In the genomic region with DNA sequence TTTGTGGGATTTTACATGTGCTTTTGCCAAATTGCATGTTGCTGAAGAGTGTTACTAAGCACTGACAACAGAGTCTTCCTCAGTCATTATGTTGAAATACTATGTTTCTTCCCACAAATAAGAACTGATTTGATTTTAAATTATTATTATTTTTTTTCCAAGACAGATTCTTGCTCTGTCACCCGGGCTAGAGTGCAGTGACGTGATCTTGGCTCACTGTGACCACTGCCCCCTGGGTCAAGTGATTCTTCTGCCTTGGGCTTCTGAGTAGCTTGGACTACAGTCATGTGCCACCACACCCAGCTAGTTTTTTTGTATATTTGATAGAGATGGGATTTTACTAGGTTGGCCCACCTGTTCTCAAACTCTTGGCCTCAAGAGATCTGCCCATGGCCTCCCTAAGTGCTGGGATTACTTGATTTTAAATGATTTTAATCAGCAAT, we compare ENCODE assay signal across 19 cellular contexts. TPM values are rescaled to one million over a fixed set of nuclear protein-coding genes. Genes with fewer than 3 reads are reported as not detected.
DNase-seq lines count a peak whose midpoint lies in the region; ATAC-seq, FAIRE-seq and TF ChIP-seq lines count a peak whose summit lies in the region.
"Had no signal": no experiment of that assay in that cellular context is flagged by ENCODE, and none has a peak within 500 bp of the region (broad histone marks: within the 10 kb centered on the region; RNA-seq: fewer than 3 reads in every experiment).

No MANE protein-coding gene starts in this region.

- peak overlapping the region in 1 of 2 experiments; percentile 90 for H2BK12ac ChIP-seq in mesenchymal stem cell (ENCODE audit: low read length in 2 of 2)

- no peaks in the 10 kb centered on the region for H3K27me3 Mint-ChIP-seq in activated CD4-positive, alpha-beta memory T cell treated with anti-CD3 and anti-CD28 coated beads, Interleukin-2, amount 10 ng/mL, durations not matched to agents 7 days and 5 days
- H3K27me3 Mint-ChIP-seq: activated CD8-positive, alpha-beta memory T cell treated with anti-CD3 and anti-CD28 coated beads, Interleukin-2, amount 10 ng/mL, durations not matched to agents 7 days and 5 days; memory B cell had no signal

- WGBS in right lobe of liver (ENCODE audit: insufficient coverage, low coverage, low lambda C conversion rate, missing lambda C conversion rate), result 72% methylated on average over 2 of the region's 2 CpGs
- WGBS in HepG2 (ENCODE audit: low lambda C conversion rate), result 96% methylated on average over 2 of the region's 2 CpGs
- WGBS in K562 (ENCODE audit: insufficient coverage, low coverage, missing lambda C conversion rate), result 54% methylated on average over 2 of the region's 2 CpGs
- WGBS in mesenchymal stem cell, result 34% methylated on average over 2 of the region's 2 CpGs

- H3K4me1 ChIP-seq in right lobe of liver (peaks cover 0 to 20% (median 8%) of the 10 kb centered on the region in 4 donors), HepG2 (ENCODE audit: insufficient read depth, low read length) (no peaks in the 10 kb centered on the region), K562 (replicated peaks in 1 of 2; ENCODE audit: control insufficient read depth in 2 of 2, insufficient read depth in 2 of 2, low read length in 2 of 2) (peaks cover 8 to 30% of the 10 kb centered on the region in 2 experiments; a peak in 4 of 5 replicates), mesenchymal stem cell (ENCODE audit: control insufficient read depth, insufficient read depth, low read depth, low read length) (no peaks in the 10 kb centered on the region)
- H3K4me1 ChIP-seq: Caco-2, foreskin keratinocyte had no signal

- peaks cover 9% of the 10 kb centered on the region for H3K4me1 Mint-ChIP-seq in activated CD4-positive, alpha-beta memory T cell treated with anti-CD3 and anti-CD28 coated beads, Interleukin-2, amount 10 ng/mL, durations not matched to agents 7 days and 5 days
- H3K4me1 Mint-ChIP-seq: nephron had no signal

- no peak overlapping the region for H2BK5ac ChIP-seq in mesenchymal stem cell (ENCODE audit: low read depth, low read length, poor library complexity, severe bottlenecking)

- BruUV-seq in HepG2 (replicated peaks; lab: Mats Ljungman, UMichigan) (no TSS peak), K562 (replicated peaks; lab: Mats Ljungman, UMichigan) (no TSS peak)

- H3K27ac Mint-ChIP-seq in activated CD4-positive, alpha-beta memory T cell treated with anti-CD3 and anti-CD28 coated beads, Interleukin-2, amount 10 ng/mL, durations not matched to agents 7 days and 5 days, result no peak overlapping the region
- H3K27ac Mint-ChIP-seq: activated CD8-positive, alpha-beta memory T cell treated with anti-CD3 and anti-CD28 coated beads, Interleukin-2, amount 10 ng/mL, durations not matched to agents 7 days and 5 days; memory B cell; nephron had no signal

- POLR2A ChIA-PET in HepG2 (lab: Yijun Ruan, JAX), result no interaction called here
- POLR2A ChIA-PET in K562 (lab: Yijun Ruan, JAX), result interaction anchor here (0.7 to 0.8 kb wide), 2 partner anchors 9 to 23 kb away, joined by 3 to 5 read pairs; no protein-coding TSS in a partner anchor
- POLR2A ChIA-PET in activated CD4-positive, alpha-beta memory T cell treated with anti-CD3 and anti-CD28 coated beads, Interleukin-2, amount 10 ng/mL, durations not matched to agents 7 days and 5 days (lab: Charles Lee), result no interaction called here

- peak overlapping the region in 1 of 2 experiments; percentile 17 for H3K4ac ChIP-seq in mesenchymal stem cell (ENCODE audit: low read depth in 1 of 2, low read length in 2 of 2)

- H4K20me1 ChIP-seq in HepG2 (ENCODE audit: insufficient read depth, low read length), result no peaks in the 10 kb centered on the region
- H4K20me1 ChIP-seq in K562 (replicated peaks; ENCODE audit: control insufficient read depth, insufficient read depth, low read length), result no peaks in the 10 kb centered on the region; the same call in 1 of the 2 replicates

- H3K36me3 ChIP-seq in right lobe of liver, result no peaks in the 10 kb centered on the region
- H3K36me3 ChIP-seq in HepG2 (replicated peaks in 1 of 2; ENCODE audit: control insufficient read depth in 1 of 2, insufficient read depth in 2 of 2, low read length in 2 of 2), result peaks cover 3 to 27% of the 10 kb centered on the region in 2 experiments
- peaks cover 54% of the 10 kb centered on the region; the same call in 2 of the 3 replicates for H3K36me3 ChIP-seq in K562 (ENCODE audit: control insufficient read depth, insufficient read depth, low read length)
- H3K36me3 ChIP-seq in mesenchymal stem cell (ENCODE audit: control insufficient read depth in 1 of 2, insufficient read depth in 2 of 2, low read depth in 1 of 2, low read length in 2 of 2), result peaks cover 9 to 15% of the 10 kb centered on the region in 2 experiments

- in situ Hi-C loops in HepG2 (cut with HindIII; ENCODE audit: extremely low pct_ligation_motif_present, low pct_unique_long_range_greater_than_20kb), result no loop called here
- in situ Hi-C loops in K562 (cut with MboI), result no loop called here
- in situ Hi-C loops in GM13976 (cut with MboI; ENCODE audit: low sequenced_read_pairs, unreplicated experiment), result no loop called here

- H2BK120ac ChIP-seq in mesenchymal stem cell (ENCODE audit: low read depth, low read length), result peak overlapping the region; percentile 83

- H3K14ac ChIP-seq in mesenchymal stem cell (ENCODE audit: low read length in 2 of 2), result no peak overlapping the region

- H2BK15ac ChIP-seq in mesenchymal stem cell (ENCODE audit: low read depth, poor library complexity, severe bottlenecking), result no peak overlapping the region

- peaks cover 18% of the 10 kb centered on the region for H3K36me3 Mint-ChIP-seq in activated CD4-positive, alpha-beta memory T cell treated with anti-CD3 and anti-CD28 coated beads, Interleukin-2, amount 10 ng/mL, durations not matched to agents 7 days and 5 days (ENCODE audit: low read depth)

- CTCF ChIA-PET in HepG2 (lab: Yijun Ruan, JAX; ENCODE audit: low intra/inter-chr PET ratio, low total read pairs) (no interaction called here), K562 (lab: Yijun Ruan, JAX; ENCODE audit: low intra/inter-chr PET ratio) (no interaction called here)
- CTCF ChIA-PET in activated CD4-positive, alpha-beta memory T cell treated with anti-CD3 and anti-CD28 coated beads, Interleukin-2, amount 10 ng/mL, durations not matched to agents 7 days and 5 days (lab: Charles Lee), result interaction anchor here (1.0 kb wide), 1 partner anchor 9 kb away, joined by 3 read pairs; no protein-coding TSS in a partner anchor

- peaks cover 15% of the 10 kb centered on the region for H3K79me1 ChIP-seq in mesenchymal stem cell (replicated peaks; ENCODE audit: low read length, poor library complexity, severe bottlenecking)

- H4K91ac ChIP-seq in mesenchymal stem cell (ENCODE audit: low read length), result no peak overlapping the region

- no peak overlapping the region for H3K4me3 ChIP-seq in right lobe of liver
- H3K4me3 ChIP-seq in HepG2 (replicated peaks in 1 of 3; ENCODE audit: insufficient read depth in 1 of 3, low read depth in 2 of 3, low read length in 3 of 3), result no peak overlapping the region
- no peak overlapping the region for H3K4me3 ChIP-seq in K562
- peak overlapping the region in 1 of 2 experiments; percentile 46 for H3K4me3 ChIP-seq in mesenchymal stem cell (ENCODE audit: insufficient read depth in 1 of 2, low read depth in 1 of 2, low read length in 2 of 2)
- H3K4me3 ChIP-seq: A549, testis had no signal

- H3K23ac ChIP-seq in mesenchymal stem cell (ENCODE audit: low read length in 2 of 2), result no peak overlapping the region

- H3K9ac ChIP-seq in HepG2 (ENCODE audit: insufficient read depth, low read depth, low read length), result no peak overlapping the region
- H3K9ac ChIP-seq in K562 (ENCODE audit: insufficient read depth in 1 of 2, low read depth in 2 of 2, low read length in 2 of 2), result no peak overlapping the region
- H3K9ac ChIP-seq in mesenchymal stem cell (ENCODE audit: low read length), result peak overlapping the region; percentile 83

- H3K4me2 ChIP-seq in HepG2 (ENCODE audit: low read depth, low read length) (no peak overlapping the region), K562 (ENCODE audit: insufficient read depth, low read length) (no peak overlapping the region), mesenchymal stem cell (ENCODE audit: low read length, poor library complexity, severe bottlenecking) (no peak overlapping the region)
- H3K4me2 ChIP-seq: A549 had no signal

- H3K18ac ChIP-seq in mesenchymal stem cell (ENCODE audit: low read depth in 1 of 2, low read length in 2 of 2), result peak overlapping the region in 1 of 2 experiments; percentile 66

- TF ChIP-seq POLR2A in right lobe of liver (IDR thresholded peaks at IDR 0.05) (no peak), HepG2 (IDR thresholded peaks at IDR 0.05; ENCODE audit: insufficient read depth in 1 of 2, low read depth in 2 of 2, low read length in 2 of 2) (no peak), K562 (conservative IDR thresholded peaks at IDR 0.05) (no peak)

- H3K4me3 Mint-ChIP-seq in activated CD4-positive, alpha-beta memory T cell treated with anti-CD3 and anti-CD28 coated beads, Interleukin-2, amount 10 ng/mL, durations not matched to agents 7 days and 5 days, result no peak overlapping the region
- H3K4me3 Mint-ChIP-seq: activated CD8-positive, alpha-beta memory T cell treated with anti-CD3 and anti-CD28 coated beads, Interleukin-2, amount 10 ng/mL, durations not matched to agents 7 days and 5 days; memory B cell; nephron had no signal

- H3K27ac ChIP-seq in right lobe of liver, result peak overlapping the region in 1 of 3 donors; percentile 10
- H3K27ac ChIP-seq in HepG2 (ENCODE audit: extremely low read length, insufficient read depth, low read length), result no peak overlapping the region
- peak overlapping the region; percentile 20; the same call in 1 of the 3 replicates for H3K27ac ChIP-seq in K562 (ENCODE audit: extremely low read depth, low read depth, low read length)
- no peak overlapping the region for H3K27ac ChIP-seq in mesenchymal stem cell (ENCODE audit: low read length, poor library complexity, severe bottlenecking)
- H3K27ac ChIP-seq: foreskin keratinocyte, testis had no signal

- TF ChIP-seq EP300 in HepG2 (IDR thresholded peaks at IDR 0.05; ENCODE audit: low read depth in 2 of 2, low read length in 2 of 2) (no peak), HepG2 (CRISPR knock-in tag; IDR thresholded peaks at IDR 0.05; ENCODE audit: borderline replicate concordance) (no peak), K562 (IDR thresholded peaks at IDR 0.05; ENCODE audit: low read length) (no peak)

- H3K79me2 ChIP-seq in HepG2 (ENCODE audit: insufficient read depth, low read length) (no peaks in the 10 kb centered on the region), K562 (ENCODE audit: control insufficient read depth, insufficient read depth, low read length) (peaks cover 47% of the 10 kb centered on the region)

- H2AFZ ChIP-seq in HepG2 (ENCODE audit: low read length) (no peak overlapping the region), K562 (ENCODE audit: low read depth, low read length) (no peak overlapping the region), mesenchymal stem cell (ENCODE audit: low read depth, low read length) (no peak overlapping the region)

- H3K9me3 ChIP-seq in right lobe of liver, result no peaks in the 10 kb centered on the region
- H3K9me3 ChIP-seq in HepG2 (ENCODE audit: low read length), result peaks cover 7% of the 10 kb centered on the region; the same call in 1 of the 2 replicates
- no peaks in the 10 kb centered on the region for H3K9me3 ChIP-seq in K562 (replicated peaks; ENCODE audit: control insufficient read depth, insufficient read depth, low read depth, low read length)
- peaks cover 9% of the 10 kb centered on the region for H3K9me3 ChIP-seq in mesenchymal stem cell (ENCODE audit: control insufficient read depth, low read length)
- H3K9me3 ChIP-seq: testis had no signal

- H3K27me3 ChIP-seq in right lobe of liver (no peaks in the 10 kb centered on the region), HepG2 (ENCODE audit: control insufficient read depth in 1 of 2, insufficient read depth in 2 of 2, low read length in 2 of 2) (no peaks in the 10 kb centered on the region), K562 (ENCODE audit: control insufficient read depth in 2 of 2, insufficient read depth in 2 of 2, low read length in 2 of 2) (no peaks in the 10 kb centered on the region), mesenchymal stem cell (ENCODE audit: control insufficient read depth in 1 of 2, insufficient read depth in 1 of 2, low read length in 2 of 2) (no peaks in the 10 kb centered on the region)
- H3K27me3 ChIP-seq: foreskin keratinocyte, testis had no signal

- no peak for DNase-seq in right lobe of liver
- no peak for DNase-seq in HepG2 (ENCODE audit: low spot score)
- DNase-seq in K562 (ENCODE audit: extremely low read depth in 1 of 4, low spot score in 3 of 4), result no peak
- DNase-seq in mesenchymal stem cell, result peak; percentile 61
- DNase-seq in GM13976 (ENCODE audit: low spot score), result no peak
- DNase-seq in activated CD4-positive, alpha-beta memory T cell treated with anti-CD3 and anti-CD28 coated beads, Interleukin-2, amount 10 ng/mL, durations not matched to agents 7 days and 5 days, result no peak
- DNase-seq in dedifferentiated amniotic fluid mesenchymal stem cell (ENCODE audit: extremely low spot score), result no peak
- DNase-seq: activated gamma-delta T cell treated with Interleukin-2 at 50 U/mL for 16 hours, Caco-2, foreskin keratinocyte, NCI-H1436 treated with DMSO at 0.1 percent for 48 hours, NCI-H2227 treated with DMSO at 0.1 percent for 48 hours, SHP77 had no signal

- H3K9me3 Mint-ChIP-seq in activated CD4-positive, alpha-beta memory T cell treated with anti-CD3 and anti-CD28 coated beads, Interleukin-2, amount 10 ng/mL, durations not matched to agents 7 days and 5 days, result peaks cover 10% of the 10 kb centered on the region

- intact Hi-C loops in right lobe of liver (cut with DNase I) (no loop called here), HepG2 (cut with micrococcal nuclease; ENCODE audit: unreplicated experiment) (no loop called here), K562 (cut with micrococcal nuclease) (loop anchor here (5.0 kb wide), 1 partner anchor 105 kb away; no protein-coding TSS in a partner anchor)

- FAIRE-seq in HepG2 (lab: Jason Lieb, UNC) (no peak), K562 (lab: Jason Lieb, UNC) (no peak)
- FAIRE-seq: A549 had no signal

- ATAC-seq in right lobe of liver, result peak in 3 of 4 donors; percentile 13 to 32 (median 17)
- no peak for ATAC-seq in HepG2
- ATAC-seq in K562, result peak; percentile 31; the same call in 2 of the 3 replicates
- no peak for ATAC-seq in GM21786 (IDR thresholded peaks at IDR 0.05; ENCODE audit: unreplicated experiment)
- ATAC-seq: A549; activated CD8-positive, alpha-beta memory T cell treated with anti-CD3 and anti-CD28 coated beads, Interleukin-2, amount 10 ng/mL, durations not matched to agents 7 days and 5 days; foreskin keratinocyte had no signal

- no peaks in the 10 kb centered on the region for H3K9me1 ChIP-seq in K562 (ENCODE audit: control insufficient read depth, insufficient read depth, low read length)

- TF ChIP-seq CTCF in right lobe of liver (IDR thresholded peaks at IDR 0.05), result no peak
- no peak for TF ChIP-seq CTCF in HepG2 (CRISPR knock-in tag; IDR thresholded peaks at IDR 0.05)
- TF ChIP-seq CTCF in K562 (IDR thresholded peaks at IDR 0.05 in 2 of 3, conservative IDR thresholded peaks at IDR 0.05 in 1 of 3; ENCODE audit: insufficient read depth in 2 of 3, low read depth in 1 of 3, low read length in 3 of 3), result no peak
- no peak for TF ChIP-seq CTCF in GM13976 (IDR thresholded peaks at IDR 0.05; ENCODE audit: borderline replicate concordance, control extremely low read depth, extremely low read depth, insufficient read depth, missing control alignments)

- peak overlapping the region; percentile 38 for H2AK5ac ChIP-seq in mesenchymal stem cell (ENCODE audit: low read length, severe bottlenecking)

- TF ChIP-seq RAD21 in HepG2 (CRISPR knock-in tag; IDR thresholded peaks at IDR 0.05), result no peak
- no peak for TF ChIP-seq RAD21 in K562 (CRISPR knock-in tag; conservative IDR thresholded peaks at IDR 0.05 in 1 of 2, IDR thresholded peaks at IDR 0.05 in 1 of 2)

- H4K8ac ChIP-seq in mesenchymal stem cell (ENCODE audit: low read length), result no peak overlapping the region

RNA-seq across cellular contexts. Expression of gene MINPP1, which starts 42.3 kb away (rescaled TPM):
- total RNA-seq in right lobe of liver (10 to 100 TPM; 14.4 to 28.2 (median 25.0) TPM), HepG2 (2016; rRNA removed; fragmentation: Illumina TruSeq; extraction: Trizol) (28.0 and 53.7 TPM in 2 replicates), K562 (2014; rRNA removed) (27.2 and 29.5 TPM in 2 replicates), K562 (2014; rRNA removed; fragmentation: Illumina TruSeq; extraction: Trizol) (33.9 and 39.9 TPM in 2 replicates), K562 (2015; rRNA removed; fragmentation: Illumina TruSeq; extraction: Trizol) (23.1 and 23.3 TPM in 2 replicates), K562 (2021) (41.4 and 44.5 TPM in 2 replicates)
- 3.9 and 4.8 TPM in 2 replicates for total RNA-seq in HepG2 (2016; cell fraction: cytosol; rRNA removed; fragmentation: Illumina TruSeq; extraction: Trizol; ENCODE audit: low read depth)
- total RNA-seq in HepG2 (2016; cell fraction: insoluble cytoplasmic fraction; rRNA removed; fragmentation: Illumina TruSeq; extraction: Trizol), result 24.9 and 55.2 TPM in 2 replicates
- 7.7 and 10.4 TPM in 2 replicates for total RNA-seq in HepG2 (2016; cell fraction: membrane; rRNA removed; fragmentation: Illumina TruSeq; extraction: Trizol)
- total RNA-seq in HepG2 (2016; cell fraction: nucleus; rRNA removed; fragmentation: Illumina TruSeq; extraction: Trizol), result 52.9 and 65.7 TPM in 2 replicates
- polyA plus RNA-seq in HepG2 (2011; rRNA removed) (18.4 and 19.2 TPM in 2 replicates), K562 (2011; rRNA removed) (8.5 and 12.6 TPM in 2 replicates), K562 (2014; fragmentation: Illumina TruSeq; extraction: Trizol) (35.4 and 36.2 TPM in 2 replicates), K562 (2014; fragmentation: Nextera tagmentation; extraction: Ambion mirVana) (10 to 100 TPM; 11.5 to 12.0 TPM), K562 (2014; rRNA removed) (22.7 and 27.1 TPM in 2 replicates)
- 9.0 and 10.4 TPM in 2 replicates for polyA plus RNA-seq in HepG2 (2011; cell fraction: cytosol; rRNA removed)
- 9.9 and 11.4 TPM in 2 replicates for polyA plus RNA-seq in HepG2 (2011; cell fraction: nucleus; rRNA removed)
- 25.8 and 38.1 TPM in 2 replicates for polyA plus RNA-seq in HepG2 (2012)
- 2.4 TPM in 2 replicates for polyA plus RNA-seq in HepG2 (2016; cell fraction: cytosol; fragmentation: Illumina TruSeq; extraction: Trizol; ENCODE audit: low read depth)
- polyA plus RNA-seq in HepG2 (2016; cell fraction: insoluble cytoplasmic fraction; fragmentation: Illumina TruSeq; extraction: Trizol; ENCODE audit: low read depth), result 23.4 and 25.5 TPM in 2 replicates
- polyA plus RNA-seq in HepG2 (2016; cell fraction: membrane; fragmentation: Illumina TruSeq; extraction: Trizol; ENCODE audit: low read depth), result 4.2 and 5.6 TPM in 2 replicates
- polyA plus RNA-seq in HepG2 (2016; cell fraction: nucleus; fragmentation: Illumina TruSeq; extraction: Trizol; ENCODE audit: insufficient read depth, low read depth), result 70.3 and 77.7 TPM in 2 replicates
- polyA minus RNA-seq in HepG2 (2011; rRNA and poly(A)+ RNA removed; ENCODE audit: low replicate concordance), result 6.3 and 28.3 TPM in 2 replicates
- polyA minus RNA-seq in HepG2 (2011; cell fraction: cytosol; rRNA and poly(A)+ RNA removed), result 16.9 and 17.9 TPM in 2 replicates
- polyA minus RNA-seq in HepG2 (2011; cell fraction: nucleus; rRNA and poly(A)+ RNA removed), result 13.6 and 15.2 TPM in 2 replicates
- total RNA-seq in K562 (2011; cell fraction: chromatin; rRNA removed; ENCODE audit: low replicate concordance), result 12.4 and 26.5 TPM in 2 replicates
- total RNA-seq in K562 (2011; cell fraction: nucleolus; rRNA removed), result 26.6 and 27.0 TPM in 2 replicates
- 24.2 and 28.8 TPM in 2 replicates for total RNA-seq in K562 (2011; cell fraction: nucleoplasm; rRNA removed)
- polyA plus RNA-seq in K562 (2011; cell fraction: cytosol; rRNA removed), result 3.6 and 13.7 TPM in 2 replicates
- polyA plus RNA-seq in K562 (2011; cell fraction: nucleus; rRNA removed), result 3.9 and 7.8 TPM in 2 replicates
- polyA plus RNA-seq in K562 (2012), result 29.9 and 32.9 TPM in 2 replicates
- polyA minus RNA-seq in K562 (2011; rRNA and poly(A)+ RNA removed), result 7.9 and 10.2 TPM in 2 replicates
- 6.0 and 8.0 TPM in 2 replicates for polyA minus RNA-seq in K562 (2011; cell fraction: cytosol; rRNA and poly(A)+ RNA removed)
- 11.7 and 14.5 TPM in 2 replicates for polyA minus RNA-seq in K562 (2011; cell fraction: nucleus; rRNA and poly(A)+ RNA removed)
- 28.8 TPM for polyA plus RNA-seq in mesenchymal stem cell (2013, experiment 1 of 2)
- polyA plus RNA-seq in mesenchymal stem cell (2013, experiment 2 of 2), result 34.2 TPM
- 10 to 100 TPM; 11.0 to 11.4 TPM for total RNA-seq in activated CD4-positive, alpha-beta memory T cell treated with anti-CD3 and anti-CD28 coated beads, Interleukin-2, amount 10 ng/mL, durations not matched to agents 7 days and 5 days

Comparison
In these comparisons a context has a peak if more than half of its experiments do, and no peak if none do; other contexts are left out.
1. ATAC-seq: peak in right lobe of liver (3 of 4) and K562 (single experiment); none in HepG2 (single experiment) and GM21786 (single experiment).